In genomic region chr11:2931771-2932738, GRCh38 we compare ENCODE assay signal across 15 cellular contexts. TPM values are rescaled to one million over a fixed set of nuclear protein-coding genes. Genes with fewer than 3 reads are reported as not detected.
A peak's percentile ranks its signal among the peaks of the same experiment; 100 is the strongest.
DNase-seq lines count a peak whose midpoint lies in the region; ATAC-seq and TF ChIP-seq lines count a peak whose summit lies in the region.
"Had no signal": no experiment of that assay in that cellular context is flagged by ENCODE, and none has a peak within 500 bp of the region (broad histone marks: within the 10 kb centered on the region; RNA-seq: fewer than 3 reads in every experiment).

No MANE protein-coding gene starts in this region.

- peak overlapping the region; percentile 59 to 95 (median 73); a peak in 21 of 22 replicates for H3K4me2 ChIP-seq in BLaER1 treated with 17β-estradiol and CSF1 and Interleukin-3, amounts not matched to agents 10 nM and 100 nM

- POLR2A ChIA-PET in GM10248 (lab: Yijun Ruan, JAX): no interaction called here

- CTCF ChIA-PET in GM10248 (lab: Yijun Ruan, JAX): interaction anchor here (0.9 to 4.2 kb wide), 7 partner anchors 9 to 400 kb away, joined by 3 to 39 read pairs (median 4); no protein-coding TSS in a partner anchor

- H3K9ac ChIP-seq in BLaER1 treated with 17β-estradiol and CSF1 and Interleukin-3, amounts not matched to agents 10 nM and 100 nM: peak overlapping the region in 2 of 11 experiments; percentile 33 to 60; a peak in 1 of 22 replicates

- no peak for ATAC-seq in mucosa of descending colon
- ATAC-seq in GM21737 (IDR thresholded peaks at IDR 0.05; ENCODE audit: unreplicated experiment): no peak

- DNase-seq in GM10248 (ENCODE audit: extremely low spot score) (peak; percentile 24), ascending aorta (ENCODE audit: low spot score in 2 of 2) (no peak), mucosa of descending colon (peak in 2 of 3 donors; percentile 38 to 54), NCI-H345 (lab: John Stamatoyannopoulos, UW) (no peak), Kasumi-1 (lab: John Stamatoyannopoulos, UW) (no peak), NCI-H2171 (lab: John Stamatoyannopoulos, UW) (no peak)
- DNase-seq: activated CD4-positive, CD25-positive, alpha-beta regulatory T cell treated with anti-CD3 and anti-CD28 coated beads, Interleukin-2, amount 50 U/mL, for 72 hours; activated T-cell treated with anti-CD3 and anti-CD28 coated beads, Interleukin-2, amount 50 U/mL, for 48 hours; midbrain; NCI-H1930; NCI-H526 had no signal

- H4K20me1 ChIP-seq in BLaER1 treated with 17β-estradiol and CSF1 and Interleukin-3, amounts not matched to agents 10 nM and 100 nM: peaks cover 0 to 38% (median 20%) of the 10 kb centered on the region in 11 experiments; a peak in 18 of 22 replicates

- TF ChIP-seq CTCF in GM10248 (IDR thresholded peaks at IDR 0.05; ENCODE audit: control extremely low read depth, extremely low read depth, low read depth, missing control alignments): no peak
- TF ChIP-seq CTCF in ascending aorta (IDR thresholded peaks at IDR 0.05): no peak
- TF ChIP-seq CTCF in mucosa of descending colon (IDR thresholded peaks at IDR 0.05): no peak

- no peak overlapping the region for H3K4me3 ChIP-seq in BLaER1 treated with 17β-estradiol and CSF1 and Interleukin-3, amounts not matched to agents 10 nM and 100 nM
- no peak overlapping the region for H3K4me3 ChIP-seq in ascending aorta
- H3K4me3 ChIP-seq in mucosa of descending colon: no peak overlapping the region
- H3K4me3 ChIP-seq: adrenal gland, ovary had no signal

- H3K4me1 ChIP-seq in BLaER1 treated with 17β-estradiol and CSF1 and Interleukin-3, amounts not matched to agents 10 nM and 100 nM: peaks cover 57 to 71% (median 67%) of the 10 kb centered on the region in 10 experiments
- H3K4me1 ChIP-seq in ascending aorta (peaks cover 6 to 30% of the 10 kb centered on the region in 2 donors), mucosa of descending colon (ENCODE audit: low read depth) (peaks cover 20% of the 10 kb centered on the region)

- peak overlapping the region in 2 of 11 experiments; percentile 62 to 72; a peak in 1 of 22 replicates for H3K27ac ChIP-seq in BLaER1 treated with 17β-estradiol and CSF1 and Interleukin-3, amounts not matched to agents 10 nM and 100 nM
- peak overlapping the region; percentile 76 to 88 for H3K27ac ChIP-seq in ascending aorta
- H3K27ac ChIP-seq: ovary had no signal

- intact Hi-C loops in ascending aorta (cut with DNase I) (loop anchor here (5.0 kb wide), 1 partner anchor 230 kb away; no protein-coding TSS in a partner anchor), mucosa of descending colon (cut with DNase I, micrococcal nuclease) (no loop called here)

- H3K9me3 ChIP-seq in BLaER1 treated with 17β-estradiol and CSF1 and Interleukin-3, amounts not matched to agents 10 nM and 100 nM (replicated peaks in 1 of 11): peaks cover 0 to 8% (median 3%) of the 10 kb centered on the region in 11 experiments; a peak in 18 of 22 replicates
- H3K9me3 ChIP-seq in ascending aorta: no peaks in the 10 kb centered on the region
- H3K9me3 ChIP-seq in mucosa of descending colon: no peaks in the 10 kb centered on the region
- H3K9me3 ChIP-seq: adrenal gland, ovary had no signal

- peaks cover 25 to 59% (median 49%) of the 10 kb centered on the region in 11 experiments for H3K27me3 ChIP-seq in BLaER1 treated with 17β-estradiol and CSF1 and Interleukin-3, amounts not matched to agents 10 nM and 100 nM
- H3K27me3 ChIP-seq in ascending aorta: no peaks in the 10 kb centered on the region
- H3K27me3 ChIP-seq: ovary had no signal

- no peaks in the 10 kb centered on the region for H3K36me3 ChIP-seq in BLaER1 treated with 17β-estradiol and CSF1 and Interleukin-3, amounts not matched to agents 10 nM and 100 nM
- H3K36me3 ChIP-seq in ascending aorta: no peaks in the 10 kb centered on the region
- no peaks in the 10 kb centered on the region for H3K36me3 ChIP-seq in mucosa of descending colon (ENCODE audit: low read depth)
- H3K36me3 ChIP-seq: adrenal gland, ovary had no signal

RNA-seq across cellular contexts. Expression of gene PHLDA2, which starts 2.8 kb away (rescaled TPM):
- not detected for total RNA-seq in ascending aorta
- 10 to 100 TPM in 2 of 3 donors, 1 to 10 TPM in 1; 8.9 to 25.6 (median 23.9) TPM for total RNA-seq in mucosa of descending colon

RNA-seq across cellular contexts. Expression of gene CDKN1C, which starts 46.5 kb away (rescaled TPM):
- total RNA-seq in ascending aorta: 18.1 TPM
- 10 to 100 TPM in 2 of 3 donors, 1 to 10 TPM in 1; 3.0 to 40.3 (median 10.2) TPM for total RNA-seq in mucosa of descending colon

Comparison
In these comparisons a context has a peak if more than half of its experiments do, and no peak if none do; other contexts are left out.
1. DNase-seq: peak in GM10248 (single experiment) and mucosa of descending colon (2 of 3); none in ascending aorta (0 of 2), NCI-H345 (single experiment), Kasumi-1 (0 of 2) and NCI-H2171 (single experiment).